Comparison of ENCODE assay signal across 9 cellular contexts in genomic region chr2:159091981-159092380, GRCh38.
DNase-seq lines count a peak whose midpoint lies in the region; ATAC-seq, FAIRE-seq and TF ChIP-seq lines count a peak whose summit lies in the region.
"Had no signal": no experiment of that assay in that cellular context is flagged by ENCODE, and none has a peak within 500 bp of the region (broad histone marks: within the 10 kb centered on the region; RNA-seq: fewer than 3 reads in every experiment).

No MANE protein-coding gene starts in this region.

- H3K36me3 ChIP-seq in skeletal muscle satellite cell (ENCODE audit: insufficient read depth, low read length): no peaks in the 10 kb centered on the region

- H3K4me2 ChIP-seq in skeletal muscle satellite cell (ENCODE audit: low read length): peak overlapping the region; percentile 68

- peak overlapping the region; percentile 57 for H3K27ac Mint-ChIP-seq in MCF 10A (ENCODE audit: low read depth, unreplicated experiment)

- H3K4me1 Mint-ChIP-seq in MCF 10A (ENCODE audit: insufficient read depth, unreplicated experiment): peaks cover 48% of the 10 kb centered on the region

- H3K36me3 Mint-ChIP-seq in MCF 10A (ENCODE audit: insufficient read depth, unreplicated experiment): peaks cover 18% of the 10 kb centered on the region

- H3K9ac ChIP-seq in skeletal muscle satellite cell (ENCODE audit: low read depth, low read length): peak overlapping the region; percentile 55

- H3K4me3 Mint-ChIP-seq in MCF 10A (ENCODE audit: unreplicated experiment): peak overlapping the region; percentile 45

- TF ChIP-seq CTCF in MCF 10A (IDR thresholded peaks at IDR 0.05; ENCODE audit: unreplicated experiment): no peak

- POLR2A ChIA-PET in MCF 10A (lab: Yijun Ruan, JAX): interaction anchor here (0.9 to 3.4 kb wide), 9 partner anchors 8 to 122 kb away, joined by 3 to 35 read pairs (median 4); no protein-coding TSS in a partner anchor

- H3K9me3 Mint-ChIP-seq in MCF 10A (ENCODE audit: unreplicated experiment): peaks cover 8% of the 10 kb centered on the region

- FAIRE-seq in urothelium cell line (lab: Jason Lieb, UNC): no peak
- FAIRE-seq: H1 had no signal

- intact Hi-C loops in MCF 10A (cut with micrococcal nuclease): no loop called here

- no peaks in the 10 kb centered on the region for H3K27me3 ChIP-seq in skeletal muscle satellite cell (ENCODE audit: control insufficient read depth, insufficient read depth, low read length)

- no TSS peak for BruUV-seq in MCF 10A (replicated peaks; lab: Mats Ljungman, UMichigan)

- CTCF ChIA-PET in MCF 10A (lab: Yijun Ruan, JAX): interaction anchor here (0.9 to 5.2 kb wide), 5 partner anchors 11 to 26 kb away, joined by 3 to 38 read pairs (median 4); no protein-coding TSS in a partner anchor

- peaks cover 62% of the 10 kb centered on the region for H3K4me1 ChIP-seq in skeletal muscle satellite cell (ENCODE audit: control insufficient read depth, insufficient read depth, low read length)

- peaks cover 3% of the 10 kb centered on the region for H3K9me3 ChIP-seq in skeletal muscle satellite cell (replicated peaks; ENCODE audit: low read length)

- no peak overlapping the region for H3K4me3 ChIP-seq in skeletal muscle satellite cell (ENCODE audit: low read length)

- DNase-seq in HT-29 (ENCODE audit: low spot score) (peak; percentile 45), MCF 10A (ENCODE audit: unreplicated experiment) (peak; percentile 56), C1 segment of cervical spinal cord (lab: John Stamatoyannopoulos, UW) (no peak), urothelium cell line (ENCODE audit: low spot score) (no peak), amniotic stem cell (lab: John Stamatoyannopoulos, UW) (no peak)

- ATAC-seq in GM19035 (IDR thresholded peaks at IDR 0.05; ENCODE audit: unreplicated experiment) (peak; percentile 51), GM18873 (IDR thresholded peaks at IDR 0.05; ENCODE audit: low FRiP score, unreplicated experiment) (no peak)

- H3K27me3 Mint-ChIP-seq in MCF 10A (ENCODE audit: insufficient read depth, unreplicated experiment): no peaks in the 10 kb centered on the region

Comparison
In these comparisons a context has a peak if more than half of its experiments do, and no peak if none do; other contexts are left out.
1. DNase-seq: peak in HT-29 (single experiment) and MCF 10A (single experiment); none in C1 segment of cervical spinal cord (0 of 14), urothelium cell line (single experiment) and amniotic stem cell (single experiment).